Comparison of ENCODE assay signal across 22 cellular contexts in the genomic region with DNA sequence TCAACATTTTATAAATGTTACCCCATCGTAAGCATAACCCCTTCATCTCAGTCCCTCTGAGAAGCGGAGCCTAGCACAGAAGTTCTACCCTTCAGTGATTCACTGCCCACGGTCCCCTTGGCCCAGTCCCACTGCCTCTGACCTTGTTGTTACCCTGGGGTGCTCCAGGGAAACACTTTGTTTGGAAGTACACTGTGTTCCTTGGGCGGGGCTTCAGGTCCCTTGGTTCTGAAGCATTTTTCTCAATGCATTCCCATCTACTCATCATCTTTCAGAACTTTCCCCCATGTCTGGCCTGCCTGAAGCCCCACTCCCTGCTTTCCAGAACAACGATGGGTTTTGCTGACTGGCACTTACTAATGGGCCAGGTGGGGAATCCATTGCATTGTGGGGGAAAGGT.
"Had no signal": no experiment of that assay in that cellular context is flagged by ENCODE, and none has a peak within 500 bp of the region (broad histone marks: within the 10 kb centered on the region; RNA-seq: fewer than 3 reads in every experiment).

No MANE protein-coding gene starts in this region.

- H3K9me3 Mint-ChIP-seq: mesothelial cell of epicardium; stimulated activated naive CD8-positive, alpha-beta T cell treated with anti-CD3 and anti-CD28 coated beads, Interleukin-15, Interleukin-2, amounts not matched to agents 100 ng/mL and 50 ng/mL, for 24 hours had no signal

- H3K27ac Mint-ChIP-seq: mesothelial cell of epicardium; naive thymus-derived CD4-positive, alpha-beta T cell; natural killer cell treated with Interleukin-12 subunit alpha and Interleukin-12 subunit beta and Interleukin-15 and Interleukin-18, amount 100 ng/mL, for 72 hours; progenitor cell of endocrine pancreas; stimulated activated effector memory CD8-positive, alpha-beta T cell treated with anti-CD3 and anti-CD28 coated beads, Interleukin-12 subunit alpha, Interleukin-12 subunit beta, amount 100 ng/mL, for 72 hours; stimulated activated naive CD8-positive, alpha-beta T cell treated with anti-CD3 and anti-CD28 coated beads, Interleukin-15, Interleukin-2, amounts not matched to agents 100 ng/mL and 50 ng/mL, for 24 hours had no signal

- H3K27ac ChIP-seq: left lung, lower lobe of right lung, ovary, spleen, tibial nerve, uterus had no signal

- H3K4me3 ChIP-seq: left lung, lower lobe of right lung, ovary, spleen, tibial nerve, uterus had no signal

- H3K27me3 ChIP-seq: ovary, tibial nerve, uterus had no signal

- H3K27me3 Mint-ChIP-seq: natural killer cell treated with Interleukin-12 subunit alpha and Interleukin-12 subunit beta and Interleukin-15 and Interleukin-18, amount 100 ng/mL, for 72 hours; stimulated activated naive CD8-positive, alpha-beta T cell treated with anti-CD3 and anti-CD28 coated beads, Interleukin-15, Interleukin-2, amounts not matched to agents 100 ng/mL and 50 ng/mL, for 24 hours had no signal

- H3K4me1 ChIP-seq: left lung, lower lobe of right lung, spleen, tibial nerve, uterus had no signal

- DNase-seq: hippocampal formation; kidney; left colon; left lung; lower lobe of right lung; mesendoderm; naive thymus-derived CD4-positive, alpha-beta T cell; ovary; retina; right cardiac atrium; small intestine; spleen; stimulated activated CD4-positive, alpha-beta T cell treated with anti-CD3 and anti-CD28 coated beads, Interleukin-4, amount 100 ng/mL, for 24 hours; stimulated activated naive CD4-positive, alpha-beta T cell; uterus had no signal

- H3K9me3 ChIP-seq: left lung, lower lobe of right lung, ovary, spleen, tibial nerve, uterus had no signal

- H3K4me3 Mint-ChIP-seq: mesothelial cell of epicardium; naive thymus-derived CD4-positive, alpha-beta T cell; natural killer cell treated with Interleukin-12 subunit alpha and Interleukin-12 subunit beta and Interleukin-15 and Interleukin-18, amount 100 ng/mL, for 72 hours; stimulated activated effector memory CD8-positive, alpha-beta T cell treated with anti-CD3 and anti-CD28 coated beads, Interleukin-12 subunit alpha, Interleukin-12 subunit beta, amount 100 ng/mL, for 72 hours; stimulated activated naive CD8-positive, alpha-beta T cell treated with anti-CD3 and anti-CD28 coated beads, Interleukin-15, Interleukin-2, amounts not matched to agents 100 ng/mL and 50 ng/mL, for 24 hours; type B pancreatic cell had no signal

- H3K4me1 Mint-ChIP-seq: mesothelial cell of epicardium; naive thymus-derived CD4-positive, alpha-beta T cell; stimulated activated effector memory CD8-positive, alpha-beta T cell treated with anti-CD3 and anti-CD28 coated beads, Interleukin-12 subunit alpha, Interleukin-12 subunit beta, amount 100 ng/mL, for 72 hours had no signal

- H3K36me3 Mint-ChIP-seq: mesothelial cell of epicardium; natural killer cell treated with Interleukin-12 subunit alpha and Interleukin-12 subunit beta and Interleukin-15 and Interleukin-18, amount 100 ng/mL, for 72 hours; stimulated activated effector memory CD8-positive, alpha-beta T cell treated with anti-CD3 and anti-CD28 coated beads, Interleukin-12 subunit alpha, Interleukin-12 subunit beta, amount 100 ng/mL, for 72 hours; type B pancreatic cell had no signal

- H3K36me3 ChIP-seq: left lung, lower lobe of right lung, ovary, spleen, tibial nerve, uterus had no signal
